In the genomic region with DNA sequence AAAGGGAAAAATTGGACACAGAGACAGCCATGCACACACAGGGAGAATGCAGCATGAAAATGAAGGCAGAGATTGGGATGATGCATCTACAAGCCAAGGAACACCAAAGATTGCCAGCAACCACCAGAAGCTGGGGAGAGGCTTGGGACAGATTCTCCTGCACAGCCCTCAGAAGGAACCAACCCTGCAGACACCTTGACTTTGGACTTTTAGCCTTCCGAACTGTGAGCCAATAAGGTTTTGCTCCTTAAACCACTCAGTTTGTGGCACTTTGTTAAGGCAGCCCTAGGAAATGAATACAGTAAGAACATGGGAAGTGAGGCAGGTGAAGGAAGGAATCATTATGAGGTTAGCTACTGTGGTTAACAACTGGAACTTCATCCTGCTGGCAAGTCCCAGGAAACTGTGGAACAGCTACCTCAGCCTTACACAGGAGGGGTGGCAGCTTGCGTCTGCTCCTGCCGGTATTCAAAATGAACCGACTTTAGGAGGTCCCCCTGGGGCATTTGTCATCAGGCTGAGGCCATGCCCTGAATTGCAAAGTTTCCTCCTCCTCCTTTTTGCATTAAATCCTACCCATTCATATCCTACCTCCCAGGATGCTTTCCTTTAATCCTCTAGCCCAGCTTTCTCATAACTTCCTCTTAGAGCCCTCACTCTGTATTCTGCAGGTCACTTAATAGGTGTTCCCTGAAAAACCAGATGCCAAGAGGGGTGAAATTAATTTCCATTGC, we compare ENCODE assay signal across 17 cellular contexts. TPM values are rescaled to one million over a fixed set of nuclear protein-coding genes. Genes with fewer than 3 reads are reported as not detected.
DNase-seq lines count a peak whose midpoint lies in the region; ATAC-seq, FAIRE-seq and TF ChIP-seq lines count a peak whose summit lies in the region.
"Had no signal": no experiment of that assay in that cellular context is flagged by ENCODE, and none has a peak within 500 bp of the region (broad histone marks: within the 10 kb centered on the region; RNA-seq: fewer than 3 reads in every experiment).

No MANE protein-coding gene starts in this region.

- no peaks in the 10 kb centered on the region for H3K4me1 ChIP-seq in endodermal cell (ENCODE audit: control insufficient read depth, insufficient read depth, low read length)

- peak overlapping the region; percentile 85 for H3K4me3 Mint-ChIP-seq in activated naive CD4-positive, alpha-beta T cell treated with anti-CD3 and anti-CD28 coated beads, Interleukin-2, amount 50 U/mL, for 24 hours
- H3K4me3 Mint-ChIP-seq in T-cell (peak overlapping the region; percentile 60 to 98 (median 71)), endodermal cell (no peak overlapping the region)

- H3K9me3 ChIP-seq in endodermal cell (ENCODE audit: control insufficient read depth, low read length), result no peaks in the 10 kb centered on the region
- H3K9me3 ChIP-seq: upper lobe of left lung had no signal

- POLR2A ChIA-PET in T-cell (lab: Charles Lee), result interaction anchor here (0.6 to 1.1 kb wide), 5 partner anchors 12 to 282 kb away, joined by 3 to 9 read pairs (median 3); a partner anchor contains a TSS

- no peak for FAIRE-seq in GM12891 (lab: Jason Lieb, UNC)
- FAIRE-seq: H54, kidney had no signal

- no peaks in the 10 kb centered on the region for H3K9me3 Mint-ChIP-seq in activated naive CD4-positive, alpha-beta T cell treated with anti-CD3 and anti-CD28 coated beads, Interleukin-2, amount 50 U/mL, for 24 hours
- H3K9me3 Mint-ChIP-seq in activated naive CD4-positive, alpha-beta T cell treated with anti-CD3 and anti-CD28 coated beads, Interleukin-2, amount 50 U/mL, for 72 hours, result no peaks in the 10 kb centered on the region
- H3K9me3 Mint-ChIP-seq in T-cell (no peaks in the 10 kb centered on the region), endodermal cell (no peaks in the 10 kb centered on the region)

- CTCF ChIA-PET in T-cell (lab: Charles Lee), result interaction anchor here in 1 of 2 donors (0.6 kb wide), 1 partner anchor 60 kb away, joined by 4 read pairs; no protein-coding TSS in a partner anchor

- TF ChIP-seq CTCF in endodermal cell (conservative IDR thresholded peaks at IDR 0.05) (no peak), coronary artery (IDR thresholded peaks at IDR 0.05) (no peak)

- H3K4me3 ChIP-seq in endodermal cell (ENCODE audit: low read length), result no peak overlapping the region
- no peak overlapping the region for H3K4me3 ChIP-seq in coronary artery
- H3K4me3 ChIP-seq: upper lobe of left lung had no signal

- no peak for TF ChIP-seq POLR2A in GM12891 (IDR thresholded peaks at IDR 0.05; ENCODE audit: low read depth, low read length)

- no peak overlapping the region for H3K9ac ChIP-seq in endodermal cell (ENCODE audit: extremely low read depth, low read length, poor library complexity, severe bottlenecking)

- H3K27me3 Mint-ChIP-seq in activated naive CD4-positive, alpha-beta T cell treated with anti-CD3 and anti-CD28 coated beads, Interleukin-2, amount 50 U/mL, for 24 hours, result no peaks in the 10 kb centered on the region
- no peaks in the 10 kb centered on the region for H3K27me3 Mint-ChIP-seq in T-cell
- peaks cover 5% of the 10 kb centered on the region for H3K27me3 Mint-ChIP-seq in endodermal cell (ENCODE audit: insufficient read depth)

- H3K27ac ChIP-seq in endodermal cell (ENCODE audit: low read depth, low read length) (no peak overlapping the region), coronary artery (no peak overlapping the region)
- H3K27ac ChIP-seq: epithelial cell of prostate, upper lobe of left lung had no signal

- peak overlapping the region; percentile 96 for H3K27ac Mint-ChIP-seq in activated naive CD4-positive, alpha-beta T cell treated with anti-CD3 and anti-CD28 coated beads, Interleukin-2, amount 50 U/mL, for 24 hours
- peak overlapping the region in 1 of 2 donors; percentile 98 for H3K27ac Mint-ChIP-seq in activated naive CD4-positive, alpha-beta T cell treated with anti-CD3 and anti-CD28 coated beads, Interleukin-2, amount 50 U/mL, for 72 hours
- peak overlapping the region; percentile 81 to 97 for H3K27ac Mint-ChIP-seq in T-cell
- no peak overlapping the region for H3K27ac Mint-ChIP-seq in endodermal cell

- H3K36me3 ChIP-seq in endodermal cell (ENCODE audit: control insufficient read depth, insufficient read depth, low read length), result no peaks in the 10 kb centered on the region
- H3K36me3 ChIP-seq: upper lobe of left lung had no signal

- DNase-seq in activated naive CD4-positive, alpha-beta T cell treated with anti-CD3 and anti-CD28 coated beads, Interleukin-2, amount 50 U/mL, for 72 hours (ENCODE audit: low spot score in 2 of 2), result no peak
- DNase-seq in T-cell (no peak), endodermal cell (peak; percentile 62), coronary artery (ENCODE audit: low spot score) (no peak), GM12891 (ENCODE audit: insufficient read length, low spot score) (no peak), hepatic stellate cell (ENCODE audit: low spot score) (no peak)
- DNase-seq: kidney; midbrain; NCI-H2081 treated with DMSO at 0.1 percent for 48 hours; NCI-H748 treated with DMSO at 0.1 percent for 48 hours; stimulated activated CD4-positive, alpha-beta T cell treated with anti-CD3 and anti-CD28 coated beads, Interleukin-4, amount 100 ng/mL, for 4 hours; upper lobe of left lung had no signal

- ATAC-seq in activated naive CD4-positive, alpha-beta T cell treated with anti-CD3 and anti-CD28 coated beads, Interleukin-2, amount 50 U/mL, for 72 hours, result no peak
- ATAC-seq in T-cell (replicated peaks in 1 of 4) (no peak), HG02970 (IDR thresholded peaks at IDR 0.05; ENCODE audit: low FRiP score, unreplicated experiment) (no peak)

- no peaks in the 10 kb centered on the region for H3K27me3 ChIP-seq in endodermal cell (ENCODE audit: control insufficient read depth, insufficient read depth, low read length, poor library complexity, severe bottlenecking)
- H3K27me3 ChIP-seq: upper lobe of left lung had no signal

- H3K4me1 Mint-ChIP-seq in activated naive CD4-positive, alpha-beta T cell treated with anti-CD3 and anti-CD28 coated beads, Interleukin-2, amount 50 U/mL, for 24 hours, result peaks cover 99% of the 10 kb centered on the region
- H3K4me1 Mint-ChIP-seq in T-cell, result peaks cover 96 to 100% (median 98%) of the 10 kb centered on the region in 3 donors
- H3K4me1 Mint-ChIP-seq in endodermal cell, result peaks cover 17% of the 10 kb centered on the region

- 43 to 44% methylated on average over 4 of the region's 4 CpGs for WGBS in endodermal cell (ENCODE audit: insufficient coverage in 1 of 2, insufficient read length in 1 of 2), 2 experiments

- peaks cover 37% of the 10 kb centered on the region for H3K36me3 Mint-ChIP-seq in activated naive CD4-positive, alpha-beta T cell treated with anti-CD3 and anti-CD28 coated beads, Interleukin-2, amount 50 U/mL, for 24 hours
- H3K36me3 Mint-ChIP-seq in activated naive CD4-positive, alpha-beta T cell treated with anti-CD3 and anti-CD28 coated beads, Interleukin-2, amount 50 U/mL, for 72 hours, result peaks cover 14 to 36% of the 10 kb centered on the region in 2 donors
- H3K36me3 Mint-ChIP-seq in T-cell (peaks cover 48% of the 10 kb centered on the region), endodermal cell (ENCODE audit: low read depth) (no peaks in the 10 kb centered on the region)

TF ChIP-seq in GM12891, 5 proteins besides CTCF, POLR2A, EP300 and RAD21:
- TF ChIP-seq POU2F2 (IDR thresholded peaks at IDR 0.05; ENCODE audit: low read depth, low read length), result no peak
- TF ChIP-seq PAX5 (IDR thresholded peaks at IDR 0.05; ENCODE audit: insufficient read depth, low read length, severe bottlenecking), result no peak
- no peak for TF ChIP-seq POLR2AphosphoS5 (IDR thresholded peaks at IDR 0.05; ENCODE audit: low read depth, low read length)
- no peak for TF ChIP-seq TAF1 (IDR thresholded peaks at IDR 0.05; ENCODE audit: low read depth, low read length)
- TF ChIP-seq SPI1 (IDR thresholded peaks at IDR 0.05; ENCODE audit: low read depth, low read length), result no peak

RNA-seq across cellular contexts. Expression of a gene that starts 15.4 kb away (rescaled TPM):
- 100 to 1,000 TPM; 118 to 158 TPM for total RNA-seq in activated naive CD4-positive, alpha-beta T cell treated with anti-CD3 and anti-CD28 coated beads, Interleukin-2, amount 50 U/mL, for 72 hours
- 100 to 1,000 TPM; 324 to 414 (median 385) TPM for total RNA-seq in T-cell
- total RNA-seq in endodermal cell, result under 1 TPM; 0.46 to 0.55 TPM
- 0.36 TPM for polyA plus RNA-seq in endodermal cell (2013, experiment 1 of 2)
- 0.50 TPM for polyA plus RNA-seq in endodermal cell (2013, experiment 2 of 2)
- 0.26 TPM for polyA plus RNA-seq in GM12891 (2012; ENCODE audit: low read depth, missing spikeins)
- total RNA-seq: osteoblast had no signal

RNA-seq across cellular contexts. Expression of a gene that starts 50.7 kb away (rescaled TPM):
- 10 to 100 TPM; 11.7 to 15.1 TPM for total RNA-seq in activated naive CD4-positive, alpha-beta T cell treated with anti-CD3 and anti-CD28 coated beads, Interleukin-2, amount 50 U/mL, for 72 hours
- total RNA-seq in T-cell (10 to 100 TPM in 3 of 5 donors, 1 to 10 TPM in 2; 9.1 to 13.0 (median 10.9) TPM), endodermal cell (10 to 100 TPM; 19.0 to 19.7 TPM)
- polyA plus RNA-seq in endodermal cell (2013, experiment 1 of 2), result 29.6 TPM
- 28.2 TPM for polyA plus RNA-seq in endodermal cell (2013, experiment 2 of 2)
- polyA plus RNA-seq in GM12891 (2012; ENCODE audit: low read depth, missing spikeins), result 5.7 TPM

Comparison
In these comparisons a context has a peak if more than half of its experiments do, and no peak if none do; other contexts are left out.
1. RNA of a gene that starts 15.4 kb away (total RNA-seq): 324 to 414 TPM in T-cell and 118 to 158 TPM in activated naive CD4-positive, alpha-beta T cell treated with anti-CD3 and anti-CD28 coated beads, Interleukin-2, amount 50 U/mL, for 72 hours; 0.46 to 0.55 TPM in endodermal cell; every median in the first group is over 10 times any median in the second.